In the genomic region with DNA sequence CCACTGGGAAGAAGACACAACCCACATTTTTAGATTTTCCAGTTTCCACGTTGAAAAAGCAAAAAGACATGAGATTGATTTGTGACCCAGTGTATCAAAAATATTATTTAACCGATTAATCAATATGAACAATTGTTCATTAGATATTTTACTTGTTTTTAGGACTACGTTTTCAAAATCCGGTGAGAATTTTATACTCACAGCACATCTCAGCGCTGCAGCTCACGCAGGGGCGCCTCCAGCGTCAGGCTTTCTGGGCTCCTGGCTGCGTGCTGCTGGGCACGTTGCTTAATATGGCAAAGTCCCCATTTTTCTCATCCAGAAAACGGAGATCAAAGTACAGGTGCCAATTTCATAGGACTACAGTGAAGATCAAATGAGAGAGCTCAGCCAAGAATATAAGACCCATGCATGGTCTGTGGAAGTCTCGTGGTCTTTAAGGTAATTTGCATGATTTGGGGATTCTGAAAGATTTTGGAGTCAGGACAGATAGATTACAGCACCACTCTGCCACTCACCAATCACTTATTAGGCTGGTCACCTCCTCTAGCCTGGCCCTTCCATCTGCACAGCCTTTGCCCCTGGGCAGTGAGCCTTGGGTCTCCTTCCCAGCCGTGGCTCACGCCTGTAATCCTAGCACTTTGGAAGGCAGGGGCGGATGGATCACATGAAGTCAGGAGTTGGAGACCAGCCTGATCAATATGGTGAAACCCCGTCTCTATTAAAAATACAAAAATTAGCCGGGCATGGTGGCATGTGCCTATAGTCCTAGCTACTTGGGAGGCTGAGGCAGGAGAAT, we compare ENCODE assay signal across 1 cellular context.
TF ChIP-seq lines count a peak whose summit lies in the region.

No MANE protein-coding gene starts in this region.

TF ChIP-seq in K562, 482 proteins besides CTCF, POLR2A, EP300 and RAD21 (continued from another document):
- TF ChIP-seq, protein P1, sequence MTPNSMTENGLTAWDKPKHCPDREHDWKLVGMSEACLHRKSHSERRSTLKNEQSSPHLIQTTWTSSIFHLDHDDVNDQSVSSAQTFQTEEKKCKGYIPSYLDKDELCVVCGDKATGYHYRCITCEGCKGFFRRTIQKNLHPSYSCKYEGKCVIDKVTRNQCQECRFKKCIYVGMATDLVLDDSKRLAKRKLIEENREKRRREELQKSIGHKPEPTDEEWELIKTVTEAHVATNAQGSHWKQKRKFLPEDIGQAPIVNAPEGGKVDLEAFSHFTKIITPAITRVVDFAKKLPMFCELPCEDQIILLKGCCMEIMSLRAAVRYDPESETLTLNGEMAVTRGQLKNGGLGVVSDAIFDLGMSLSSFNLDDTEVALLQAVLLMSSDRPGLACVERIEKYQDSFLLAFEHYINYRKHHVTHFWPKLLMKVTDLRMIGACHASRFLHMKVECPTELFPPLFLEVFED (CRISPR knock-in tag; conservative IDR thresholded peaks at IDR 0.05): no peak
